Comparison of ENCODE assay signal across 10 cellular contexts in genomic region chr13:79258489-79258888, GRCh38.
A peak's percentile ranks its signal among the peaks of the same experiment; 100 is the strongest.
DNase-seq lines count a peak whose midpoint lies in the region; ATAC-seq lines count a peak whose summit lies in the region.
"Had no signal": no experiment of that assay in that cellular context is flagged by ENCODE, and none has a peak within 500 bp of the region (broad histone marks: within the 10 kb centered on the region; RNA-seq: fewer than 3 reads in every experiment).

No MANE protein-coding gene starts in this region.

- H3K4me1 Mint-ChIP-seq in activated T-helper 17 cell treated with anti-CD3 and anti-CD28 coated beads, Interleukin-2, amount 50 U/mL, for 72 hours: no peaks in the 10 kb centered on the region
- H3K4me1 Mint-ChIP-seq: nephron had no signal

- H3K27me3 Mint-ChIP-seq in activated T-helper 17 cell treated with anti-CD3 and anti-CD28 coated beads, Interleukin-2, amount 50 U/mL, for 72 hours: peaks cover 12% of the 10 kb centered on the region

- no peaks in the 10 kb centered on the region for H3K9me3 Mint-ChIP-seq in activated T-helper 17 cell treated with anti-CD3 and anti-CD28 coated beads, Interleukin-2, amount 50 U/mL, for 72 hours
- H3K9me3 Mint-ChIP-seq: nephron had no signal

- H3K36me3 Mint-ChIP-seq in activated T-helper 17 cell treated with anti-CD3 and anti-CD28 coated beads, Interleukin-2, amount 50 U/mL, for 72 hours (ENCODE audit: low read depth): no peaks in the 10 kb centered on the region

- DNase-seq in AML-193 (lab: John Stamatoyannopoulos, UW) (peak; percentile 74 to 84), NCI-H345 (lab: John Stamatoyannopoulos, UW) (no peak), cerebellar nuclear complex (lab: John Stamatoyannopoulos, UW) (no peak)
- DNase-seq in stimulated activated naive CD4-positive, alpha-beta T cell (lab: John Stamatoyannopoulos, UW): no peak
- DNase-seq: caudate nucleus had no signal

- peak; percentile 75 for ATAC-seq in GM19043 (IDR thresholded peaks at IDR 0.05; ENCODE audit: low read depth, unreplicated experiment)
- ATAC-seq in HG02642 (IDR thresholded peaks at IDR 0.05; ENCODE audit: poor library complexity, unreplicated experiment): peak; percentile 82
- ATAC-seq in HG03571 (IDR thresholded peaks at IDR 0.05; ENCODE audit: unreplicated experiment): peak; percentile 58
- no peak for ATAC-seq in activated T-helper 17 cell treated with anti-CD3 and anti-CD28 coated beads, Interleukin-2, amount 50 U/mL, for 72 hours (replicated peaks)

- H3K27ac Mint-ChIP-seq in activated T-helper 17 cell treated with anti-CD3 and anti-CD28 coated beads, Interleukin-2, amount 50 U/mL, for 72 hours: no peak overlapping the region
- H3K27ac Mint-ChIP-seq: nephron had no signal

- no peak overlapping the region for H3K4me3 Mint-ChIP-seq in activated T-helper 17 cell treated with anti-CD3 and anti-CD28 coated beads, Interleukin-2, amount 50 U/mL, for 72 hours
- H3K4me3 Mint-ChIP-seq: nephron had no signal

Comparison
In these comparisons a context has a peak if more than half of its experiments do, and no peak if none do; other contexts are left out.
1. DNase-seq: peak in AML-193 (2 of 2); none in stimulated activated naive CD4-positive, alpha-beta T cell (0 of 6), NCI-H345 (single experiment) and cerebellar nuclear complex (0 of 2).